ENCODE assay signal across 11 cellular contexts in the genomic region with DNA sequence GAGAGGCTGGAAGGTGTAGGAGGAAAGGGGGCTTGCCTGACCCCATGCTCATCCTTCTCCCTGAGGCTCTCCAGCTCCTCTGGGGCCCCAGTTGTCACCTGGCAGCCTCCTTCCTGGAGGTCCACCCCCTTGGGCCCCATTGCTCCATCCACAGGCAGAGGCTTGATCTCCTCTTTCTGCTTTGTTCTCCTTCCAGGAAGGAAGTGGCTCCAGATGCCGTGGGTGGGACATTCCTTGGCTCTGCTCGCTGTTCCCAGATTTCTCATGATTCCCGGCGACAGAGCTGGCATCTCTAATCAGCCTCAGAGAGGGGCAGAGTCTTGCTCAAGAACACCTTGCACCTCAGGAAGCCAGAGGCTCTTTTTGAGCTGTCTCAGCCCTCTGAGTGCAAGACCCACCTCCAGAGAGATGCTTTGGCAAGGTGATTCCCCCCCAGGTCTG. TPM values are rescaled to one million over a fixed set of nuclear protein-coding genes. Genes with fewer than 3 reads are reported as not detected.
DNase-seq lines count a peak whose midpoint lies in the region; ATAC-seq and TF ChIP-seq lines count a peak whose summit lies in the region.
"Had no signal": no experiment of that assay in that cellular context is flagged by ENCODE, and none has a peak within 500 bp of the region (broad histone marks: within the 10 kb centered on the region; RNA-seq: fewer than 3 reads in every experiment).

No MANE protein-coding gene starts in this region.

- peak overlapping the region; percentile 16 to 82 for H3K27ac Mint-ChIP-seq in activated naive CD4-positive, alpha-beta T cell treated with anti-CD3 and anti-CD28 coated beads, Interleukin-2, amount 50 U/mL, for 72 hours
- peak overlapping the region; percentile 92 for H3K27ac Mint-ChIP-seq in central memory CD8-positive, alpha-beta T cell (ENCODE audit: low read depth)
- peak overlapping the region; percentile 77 to 100 (median 90) for H3K27ac Mint-ChIP-seq in naive B cell

- TF ChIP-seq CTCF in upper lobe of right lung (IDR thresholded peaks at IDR 0.05): no peak

- H3K36me3 ChIP-seq in upper lobe of right lung: no peaks in the 10 kb centered on the region

- H3K9me3 ChIP-seq in upper lobe of right lung: no peaks in the 10 kb centered on the region
- H3K9me3 ChIP-seq: Caco-2 had no signal

- no peak overlapping the region for H3K4me3 Mint-ChIP-seq in central memory CD8-positive, alpha-beta T cell
- H3K4me3 Mint-ChIP-seq in naive B cell: peak overlapping the region in 1 of 8 donors; percentile 22

- H3K4me1 ChIP-seq in upper lobe of right lung: peaks cover 82% of the 10 kb centered on the region

- no peak for ATAC-seq in activated naive CD4-positive, alpha-beta T cell treated with anti-CD3 and anti-CD28 coated beads, Interleukin-2, amount 50 U/mL, for 72 hours
- no peak for ATAC-seq in central memory CD8-positive, alpha-beta T cell (replicated peaks; ENCODE audit: extremely low read depth, poor library complexity, severe bottlenecking)
- ATAC-seq in naive B cell (ENCODE audit: low read depth in 2 of 2) (no peak), upper lobe of right lung (peak; percentile 6), GM21723 (IDR thresholded peaks at IDR 0.05; ENCODE audit: unreplicated experiment) (no peak)
- ATAC-seq: Panc1 had no signal

- no peaks in the 10 kb centered on the region for H3K27me3 Mint-ChIP-seq in central memory CD8-positive, alpha-beta T cell
- H3K27me3 Mint-ChIP-seq in naive B cell: peaks cover 0 to 5% (median 0%) of the 10 kb centered on the region in 3 donors

- peaks cover 75% of the 10 kb centered on the region for H3K4me1 Mint-ChIP-seq in central memory CD8-positive, alpha-beta T cell
- peaks cover 63 to 97% (median 81%) of the 10 kb centered on the region in 3 donors for H3K4me1 Mint-ChIP-seq in naive B cell

- peaks cover 0 to 1% of the 10 kb centered on the region in 2 donors for H3K9me3 Mint-ChIP-seq in activated naive CD4-positive, alpha-beta T cell treated with anti-CD3 and anti-CD28 coated beads, Interleukin-2, amount 50 U/mL, for 72 hours
- no peaks in the 10 kb centered on the region for H3K9me3 Mint-ChIP-seq in central memory CD8-positive, alpha-beta T cell
- H3K9me3 Mint-ChIP-seq in naive B cell: peaks cover 0 to 4% (median 0%) of the 10 kb centered on the region in 7 donors

- peaks cover 0 to 16% of the 10 kb centered on the region in 2 donors for H3K36me3 Mint-ChIP-seq in activated naive CD4-positive, alpha-beta T cell treated with anti-CD3 and anti-CD28 coated beads, Interleukin-2, amount 50 U/mL, for 72 hours
- H3K36me3 Mint-ChIP-seq in central memory CD8-positive, alpha-beta T cell (ENCODE audit: insufficient read depth): peaks cover 27% of the 10 kb centered on the region
- H3K36me3 Mint-ChIP-seq in naive B cell: no peaks in the 10 kb centered on the region

- DNase-seq in activated naive CD4-positive, alpha-beta T cell treated with anti-CD3 and anti-CD28 coated beads, Interleukin-2, amount 50 U/mL, for 72 hours (ENCODE audit: low spot score in 2 of 2): peak in 1 of 2 donors; percentile 54
- no peak for DNase-seq in activated naive CD4-positive, alpha-beta T cell treated with anti-CD3 and anti-CD28 coated beads, Interleukin-2, amount 50 U/mL, for 16 hours
- no peak for DNase-seq in central memory CD8-positive, alpha-beta T cell (ENCODE audit: low spot score in 2 of 2)
- DNase-seq in naive B cell: no peak
- DNase-seq in upper lobe of right lung: peak; percentile 73
- no peak for DNase-seq in D341Med (ENCODE audit: low spot score)
- DNase-seq in DMS153 treated with DMSO at 0.1 percent for 48 hours (lab: John Stamatoyannopoulos, UW; ENCODE audit: unreplicated experiment): no peak
- DNase-seq: activated gamma-delta T cell treated with Interleukin-2 at 50 U/mL for 16 hours, Caco-2 had no signal

- H3K27me3 ChIP-seq in upper lobe of right lung: no peaks in the 10 kb centered on the region

- H3K27ac ChIP-seq in upper lobe of right lung: peak overlapping the region; percentile 86

- intact Hi-C loops in upper lobe of right lung (cut with DNase I): loop anchor here (10.0 kb wide), 1 partner anchor 172 kb away; a partner anchor contains a TSS

- no peak overlapping the region for H3K4me3 ChIP-seq in upper lobe of right lung

RNA-seq across cellular contexts. Expression of a gene that starts 28.5 kb away (rescaled TPM):
- 100 to 1,000 TPM; 287 to 301 TPM for total RNA-seq in activated naive CD4-positive, alpha-beta T cell treated with anti-CD3 and anti-CD28 coated beads, Interleukin-2, amount 50 U/mL, for 72 hours
- polyA plus RNA-seq in naive B cell (ENCODE audit: low read depth in 6 of 6): 100 to 1,000 TPM; 442 to 802 (median 622) TPM
- total RNA-seq in upper lobe of right lung: 1.1 TPM
- total RNA-seq: Caco-2 had no signal

RNA-seq across cellular contexts. Expression of a gene that starts 35.3 kb away (rescaled TPM):
- 10 to 100 TPM in 1 of 2 donors, 1 to 10 TPM in 1; 1.7 to 11.6 TPM for total RNA-seq in activated naive CD4-positive, alpha-beta T cell treated with anti-CD3 and anti-CD28 coated beads, Interleukin-2, amount 50 U/mL, for 72 hours
- polyA plus RNA-seq in naive B cell (ENCODE audit: low read depth in 6 of 6): not detected
- 0.78 TPM for total RNA-seq in upper lobe of right lung
- total RNA-seq: Caco-2 had no signal

Comparison
In these comparisons a context has a peak if more than half of its experiments do, and no peak if none do; other contexts are left out.
1. RNA of a gene that starts 28.5 kb away (total RNA-seq): 287 to 301 TPM in activated naive CD4-positive, alpha-beta T cell treated with anti-CD3 and anti-CD28 coated beads, Interleukin-2, amount 50 U/mL, for 72 hours; 1.1 TPM in upper lobe of right lung (single experiment); every median in the first group is over 100 times any median in the second.
2. Peak in every context shown above with its lines, with median percentiles within 50 percentile points of each other: H3K27ac Mint-ChIP-seq.